Comparison of ENCODE assay signal across 20 cellular contexts in genomic region chr3:166864473-166865467, GRCh38.
DNase-seq lines count a peak whose midpoint lies in the region; ATAC-seq and TF ChIP-seq lines count a peak whose summit lies in the region.
"Had no signal": no experiment of that assay in that cellular context is flagged by ENCODE, and none has a peak within 500 bp of the region (broad histone marks: within the 10 kb centered on the region; RNA-seq: fewer than 3 reads in every experiment).

No MANE protein-coding gene starts in this region.

- TF ChIP-seq CTCF in upper lobe of left lung (IDR thresholded peaks at IDR 0.05) (no peak), transverse colon (IDR thresholded peaks at IDR 0.05) (no peak)

- H2AFZ ChIP-seq in neuronal stem cell (ENCODE audit: low read length), result peak overlapping the region; percentile 60

- DNase-seq in UCSD-AML1 (lab: John Stamatoyannopoulos, UW; ENCODE audit: unreplicated experiment) (peak; percentile 4), neuronal stem cell (ENCODE audit: low spot score) (no peak), upper lobe of left lung (peak in 1 of 2 donors; percentile 34), transverse colon (no peak), T1000 (lab: John Stamatoyannopoulos, UW) (no peak), HUDEP-2 (lab: John Stamatoyannopoulos, UW; ENCODE audit: unreplicated experiment in 76 of 76) (no peak)
- DNase-seq: C1 segment of cervical spinal cord; CD4-positive, alpha-beta memory T cell; COR-L47; IMR-90; NCI-H1048; NCI-H1417 treated with DMSO at 0.1 percent for 48 hours; NCI-H1694 treated with DMSO at 0.1 percent for 48 hours; NCI-H2081; NCI-H2227 treated with DMSO at 0.1 percent for 48 hours; NCI-H526 treated with DMSO at 0.1 percent for 48 hours; RPMI8226; SHP77 treated with DMSO at 0.1 percent for 48 hours had no signal

- H2BK120ac ChIP-seq in neuronal stem cell (ENCODE audit: low read depth, low read length), result no peak overlapping the region

- H4K8ac ChIP-seq in neuronal stem cell (ENCODE audit: low read depth, low read length), result peak overlapping the region; percentile 19

- H4K91ac ChIP-seq in neuronal stem cell (ENCODE audit: low read depth, low read length, poor library complexity), result no peak overlapping the region

- H3K14ac ChIP-seq in neuronal stem cell (ENCODE audit: low read length), result peak overlapping the region; percentile 89

- no peak overlapping the region for H2BK5ac ChIP-seq in neuronal stem cell (ENCODE audit: low read length)

- H3K18ac ChIP-seq in neuronal stem cell (ENCODE audit: low read length), result peak overlapping the region; percentile 1

- H3K27me3 ChIP-seq in BLaER1 treated with 17β-estradiol and CSF1 and Interleukin-3, amounts not matched to agents 10 nM and 100 nM, result no peaks in the 10 kb centered on the region
- no peaks in the 10 kb centered on the region for H3K27me3 ChIP-seq in neuronal stem cell (ENCODE audit: control insufficient read depth in 3 of 3, insufficient read depth in 3 of 3, low read depth in 1 of 3, low read length in 3 of 3)
- no peaks in the 10 kb centered on the region for H3K27me3 ChIP-seq in upper lobe of left lung
- H3K27me3 ChIP-seq in transverse colon, result no peaks in the 10 kb centered on the region

- no peaks in the 10 kb centered on the region for H4K20me1 ChIP-seq in BLaER1 treated with 17β-estradiol and CSF1 and Interleukin-3, amounts not matched to agents 10 nM and 100 nM

- TF ChIP-seq EP300 in upper lobe of left lung (IDR thresholded peaks at IDR 0.05) (no peak), transverse colon (IDR thresholded peaks at IDR 0.05; ENCODE audit: low read depth) (no peak)

- peaks cover 19 to 28% (median 20%) of the 10 kb centered on the region in 11 experiments for H3K9me3 ChIP-seq in BLaER1 treated with 17β-estradiol and CSF1 and Interleukin-3, amounts not matched to agents 10 nM and 100 nM (replicated peaks in 1 of 11)
- H3K9me3 ChIP-seq in neuronal stem cell (replicated peaks in 1 of 2; ENCODE audit: control insufficient read depth in 2 of 2, insufficient read depth in 1 of 2, low read depth in 1 of 2, low read length in 2 of 2), result no peaks in the 10 kb centered on the region
- peaks cover 0 to 20% (median 8%) of the 10 kb centered on the region in 4 donors for H3K9me3 ChIP-seq in upper lobe of left lung
- H3K9me3 ChIP-seq in transverse colon, result peaks cover 0 to 8% of the 10 kb centered on the region in 2 donors

- WGBS in neuronal stem cell (ENCODE audit: extremely low coverage in 2 of 2, insufficient read length in 2 of 2, insufficient replicate concordance in 1 of 2), 2 donors, result no CpG with 5 or more reads among the region's 10 CpGs
- 84 to 92% methylated on average over 8 to 9 of the region's 10 CpGs for WGBS in upper lobe of left lung, 2 donors
- 50 to 83% methylated on average over 1 to 9 of the region's 10 CpGs for WGBS in transverse colon (ENCODE audit: low coverage in 1 of 2), 2 donors

- H3K4me2 ChIP-seq in BLaER1 treated with 17β-estradiol and CSF1 and Interleukin-3, amounts not matched to agents 10 nM and 100 nM, result peak overlapping the region in 8 of 11 experiments; percentile 13 to 58 (median 43); a peak in 14 of 22 replicates
- no peak overlapping the region for H3K4me2 ChIP-seq in neuronal stem cell (ENCODE audit: insufficient read depth, low read length, poor library complexity, severe bottlenecking)
- H3K4me2 ChIP-seq: KMS-11 had no signal

- no peak overlapping the region for H2AK5ac ChIP-seq in neuronal stem cell (ENCODE audit: low read depth, low read length)

- H3K23ac ChIP-seq in neuronal stem cell (ENCODE audit: low read depth, low read length, poor library complexity), result no peak overlapping the region

- peak overlapping the region; percentile 58 for H2BK15ac ChIP-seq in neuronal stem cell (ENCODE audit: low read length)

- peaks cover 0 to 12% (median 0%) of the 10 kb centered on the region in 11 experiments; a peak in 3 of 22 replicates for H3K36me3 ChIP-seq in BLaER1 treated with 17β-estradiol and CSF1 and Interleukin-3, amounts not matched to agents 10 nM and 100 nM
- no peaks in the 10 kb centered on the region for H3K36me3 ChIP-seq in neuronal stem cell (replicated peaks in 1 of 2; ENCODE audit: control insufficient read depth in 2 of 2, insufficient read depth in 2 of 2, low read length in 2 of 2)
- H3K36me3 ChIP-seq in upper lobe of left lung, result no peaks in the 10 kb centered on the region
- no peaks in the 10 kb centered on the region for H3K36me3 ChIP-seq in transverse colon

- intact Hi-C loops in transverse colon (cut with DNase I; ENCODE audit: low total_unique reads), result no loop called here

- peaks cover 0 to 14% (median 8%) of the 10 kb centered on the region in 10 experiments; a peak in 14 of 20 replicates for H3K4me1 ChIP-seq in BLaER1 treated with 17β-estradiol and CSF1 and Interleukin-3, amounts not matched to agents 10 nM and 100 nM
- no peaks in the 10 kb centered on the region for H3K4me1 ChIP-seq in neuronal stem cell (ENCODE audit: control insufficient read depth in 2 of 2, insufficient read depth in 1 of 2, low read depth in 1 of 2, low read length in 2 of 2)
- no peaks in the 10 kb centered on the region for H3K4me1 ChIP-seq in upper lobe of left lung
- H3K4me1 ChIP-seq in transverse colon, result no peaks in the 10 kb centered on the region

- H3K4ac ChIP-seq in neuronal stem cell (ENCODE audit: low read length), result no peak overlapping the region

- in situ Hi-C loops in transverse colon (cut with MboI; ENCODE audit: low pct_ligation_motif_present in 1 of 4, low pct_unique_long_range_greater_than_20kb in 1 of 4, low sequenced_read_pairs in 3 of 4), result no loop called here

- no peak overlapping the region for H2BK12ac ChIP-seq in neuronal stem cell (ENCODE audit: low read length)

- TF ChIP-seq POLR2A in upper lobe of left lung (IDR thresholded peaks at IDR 0.05) (no peak), transverse colon (IDR thresholded peaks at IDR 0.05) (no peak)

- H3K27ac ChIP-seq in BLaER1 treated with 17β-estradiol and CSF1 and Interleukin-3, amounts not matched to agents 10 nM and 100 nM, result no peak overlapping the region
- no peak overlapping the region for H3K27ac ChIP-seq in neuronal stem cell (replicated peaks; ENCODE audit: low read length)
- no peak overlapping the region for H3K27ac ChIP-seq in upper lobe of left lung
- no peak overlapping the region for H3K27ac ChIP-seq in transverse colon
- H3K27ac ChIP-seq: KMS-11 had no signal

- peak; percentile 22 to 31 for ATAC-seq in upper lobe of left lung (ENCODE audit: low FRiP score in 2 of 2)

- no peak overlapping the region for H3K9ac ChIP-seq in BLaER1 treated with 17β-estradiol and CSF1 and Interleukin-3, amounts not matched to agents 10 nM and 100 nM
- no peak overlapping the region for H3K9ac ChIP-seq in neuronal stem cell (ENCODE audit: low read depth, low read length, poor library complexity)
- H3K9ac ChIP-seq: KMS-11 had no signal

- peak overlapping the region in 2 of 10 experiments; percentile 7 to 14; a peak in 1 of 20 replicates for H3K4me3 ChIP-seq in BLaER1 treated with 17β-estradiol and CSF1 and Interleukin-3, amounts not matched to agents 10 nM and 100 nM
- H3K4me3 ChIP-seq in neuronal stem cell (ENCODE audit: low read length in 2 of 2) (peak overlapping the region in 1 of 2 donors; percentile 38), upper lobe of left lung (no peak overlapping the region), transverse colon (no peak overlapping the region)

- H3K79me1 ChIP-seq in neuronal stem cell (ENCODE audit: low read depth, low read length), result no peaks in the 10 kb centered on the region
